8 cellular contexts compared by ENCODE assay signal in the genomic region with DNA sequence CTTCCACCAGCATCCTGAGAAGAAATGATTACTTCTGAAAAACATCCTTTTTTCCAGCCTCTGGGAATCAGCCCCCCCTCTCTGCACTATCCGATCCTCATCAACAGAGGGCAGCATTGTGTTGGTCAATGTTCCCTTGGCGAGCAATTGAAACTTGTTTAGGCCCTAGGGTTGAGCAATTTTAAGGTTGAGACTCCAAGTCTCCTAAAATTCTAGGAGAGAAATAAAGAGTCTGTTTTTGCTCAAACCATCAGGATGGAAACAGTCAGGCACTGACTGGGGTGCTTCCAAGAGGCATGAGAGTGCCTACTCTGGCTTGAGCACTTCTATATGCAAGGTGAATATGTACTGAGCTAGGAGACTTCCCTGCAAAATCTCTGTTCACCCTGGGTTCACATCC. TPM values are rescaled to one million over a fixed set of nuclear protein-coding genes. Genes with fewer than 3 reads are reported as not detected.
A peak's percentile ranks its signal among the peaks of the same experiment; 100 is the strongest.
DNase-seq lines count a peak whose midpoint lies in the region; ATAC-seq, FAIRE-seq and TF ChIP-seq lines count a peak whose summit lies in the region.

No MANE protein-coding gene starts in this region.

- H3K9ac ChIP-seq in MM.1S (ENCODE audit: low read length) = 0 out of 2 replicates have a peak overlapping the region, but pooled peaks have one; percentile 11

- ATAC-seq in HG02571 (IDR thresholded peaks at IDR 0.05; ENCODE audit: unreplicated experiment) = peak; percentile 49
- ATAC-seq in pancreas = peak; percentile 68 to 96 (median 92)

- TF ChIP-seq CTCF in AG10803 (conservative IDR thresholded peaks at IDR 0.05; ENCODE audit: low read length) = peak; percentile 97
- TF ChIP-seq CTCF in GM10266 (IDR thresholded peaks at IDR 0.05; ENCODE audit: control insufficient read depth, insufficient read depth, low read depth, missing control alignments) = peak; percentile 91
- TF ChIP-seq CTCF in MM.1S (IDR thresholded peaks at IDR 0.05; ENCODE audit: low read length) = peak; percentile 95
- peak; percentile 62 to 74 (median 70) for TF ChIP-seq CTCF in pancreas (IDR thresholded peaks at IDR 0.05)

- no peaks in the 10 kb centered on the region for H3K27me3 Mint-ChIP-seq in activated CD4-positive, alpha-beta memory T cell treated with anti-CD3 and anti-CD28 coated beads for 36 hours

- peaks cover 20% of the 10 kb centered on the region for H3K4me1 ChIP-seq in MM.1S (ENCODE audit: low read length)
- H3K4me1 ChIP-seq in pancreas = no peaks in the 10 kb centered on the region

- peaks cover 12% of the 10 kb centered on the region for H3F3A ChIP-seq in MM.1S (ENCODE audit: insufficient read depth, low read length)

- peak overlapping the region; percentile 96 for H3K27ac Mint-ChIP-seq in activated CD4-positive, alpha-beta memory T cell treated with anti-CD3 and anti-CD28 coated beads for 36 hours

- H3K36me3 Mint-ChIP-seq in activated CD4-positive, alpha-beta memory T cell treated with anti-CD3 and anti-CD28 coated beads for 36 hours = peaks cover 73% of the 10 kb centered on the region

- H3K4me3 ChIP-seq in AG10803 (ENCODE audit: low read length) (no peak overlapping the region), MM.1S (ENCODE audit: low read length) (peak overlapping the region; percentile 24; the same call in 1 of the 2 replicates), pancreas (no peak overlapping the region)

- FAIRE-seq in pancreas (lab: Jason Lieb, UNC) = no peak

- CTCF ChIA-PET in activated CD4-positive, alpha-beta memory T cell treated with anti-CD3 and anti-CD28 coated beads for 36 hours (lab: Charles Lee) = interaction anchor here (0.7 to 3.3 kb wide), 21 partner anchors 9 to 105 kb away, joined by 3 to 29 read pairs (median 7); partner anchors contain the start of gene CYFIP2

- intact Hi-C loops in activated CD4-positive, alpha-beta memory T cell treated with anti-CD3 and anti-CD28 coated beads for 36 hours (cut with micrococcal nuclease) = loop anchor here (1.0 to 10.0 kb wide), 8 partner anchors 8 to 291 kb away; partner anchors contain the start of gene MED7
- intact Hi-C loops in pancreas (cut with DNase I) = no loop called here

- no peaks in the 10 kb centered on the region for H4K20me1 ChIP-seq in MM.1S (ENCODE audit: insufficient read depth, low read length)

- DNase-seq in AG10803 (ENCODE audit: low read depth) (peak; percentile 60), GM10266 (ENCODE audit: extremely low spot score) (peak; percentile 57), MM.1S (peak; percentile 53), germinal center (ENCODE audit: low spot score) (peak; percentile 76), pancreas (peak in 1 of 6 donors; percentile 50), cortex of kidney (lab: John Stamatoyannopoulos, UW) (no peak)
- DNase-seq in activated CD4-positive, alpha-beta memory T cell treated with anti-CD3 and anti-CD28 coated beads for 36 hours = no peak

- H3K4me1 Mint-ChIP-seq in activated CD4-positive, alpha-beta memory T cell treated with anti-CD3 and anti-CD28 coated beads for 36 hours (ENCODE audit: low read depth) = peaks cover 92% of the 10 kb centered on the region

- peak overlapping the region; percentile 53 for H3K4me2 ChIP-seq in MM.1S (ENCODE audit: low read depth, low read length)

- H3K27ac ChIP-seq in MM.1S (ENCODE audit: low read length) (peak overlapping the region; percentile 79), pancreas (no peak overlapping the region)

- POLR2A ChIA-PET in activated CD4-positive, alpha-beta memory T cell treated with anti-CD3 and anti-CD28 coated beads for 36 hours (lab: Charles Lee) = interaction anchor here (0.7 to 3.1 kb wide), 12 partner anchors 11 to 98 kb away, joined by 3 to 22 read pairs (median 6); partner anchors contain the start of genes CYFIP2 and ITK

- H2AFZ ChIP-seq in MM.1S (ENCODE audit: low read length) = peak overlapping the region; percentile 51

- H3K36me3 ChIP-seq in MM.1S (replicated peaks; ENCODE audit: insufficient read depth, low read length) (no peaks in the 10 kb centered on the region), pancreas (no peaks in the 10 kb centered on the region)

- H3K9me2 ChIP-seq in MM.1S (replicated peaks; ENCODE audit: insufficient read depth, low read length) = no peaks in the 10 kb centered on the region

- H3K79me2 ChIP-seq in MM.1S (ENCODE audit: low read length) = no peaks in the 10 kb centered on the region

- WGBS in pancreas, 2 donors = 2 to 4% methylated on average over 2 of the region's 2 CpGs

- no peaks in the 10 kb centered on the region for H3K9me3 Mint-ChIP-seq in activated CD4-positive, alpha-beta memory T cell treated with anti-CD3 and anti-CD28 coated beads for 36 hours

- H3K27me3 ChIP-seq in MM.1S (replicated peaks; ENCODE audit: insufficient read depth, low read length) (no peaks in the 10 kb centered on the region), pancreas (no peaks in the 10 kb centered on the region)

- H3K4me3 Mint-ChIP-seq in activated CD4-positive, alpha-beta memory T cell treated with anti-CD3 and anti-CD28 coated beads for 36 hours = peak overlapping the region; percentile 39

- no peaks in the 10 kb centered on the region for H3K9me3 ChIP-seq in MM.1S (replicated peaks; ENCODE audit: insufficient read depth, low read length)
- H3K9me3 ChIP-seq in pancreas = no peaks in the 10 kb centered on the region

RNA-seq across cellular contexts. Expression of gene CYFIP2, which starts 12.4 kb away (rescaled TPM):
- 100 to 1,000 TPM; 319 to 321 TPM for total RNA-seq in activated CD4-positive, alpha-beta memory T cell treated with anti-CD3 and anti-CD28 coated beads for 36 hours
- total RNA-seq in pancreas = 10 to 100 TPM in 4 of 6 donors, 1 to 10 TPM in 2; 7.6 to 17.8 (median 10.2) TPM
- 10 to 100 TPM; 14.4 to 19.6 TPM for polyA plus RNA-seq in pancreas

Comparison
In these comparisons a context has a peak if more than half of its experiments do, and no peak if none do; other contexts are left out.
1. DNase-seq: peak in AG10803 (single experiment), GM10266 (single experiment), MM.1S (single experiment) and germinal center (single experiment); none in activated CD4-positive, alpha-beta memory T cell treated with anti-CD3 and anti-CD28 coated beads for 36 hours (single experiment) and cortex of kidney (single experiment).
2. RNA of gene CYFIP2, which starts 12.4 kb away (total RNA-seq): 319 to 321 TPM in activated CD4-positive, alpha-beta memory T cell treated with anti-CD3 and anti-CD28 coated beads for 36 hours; 7.6 to 17.8 TPM in pancreas; every median in the first group is over 10 times any median in the second.
3. Peak in every context shown above with its lines, with median percentiles within 50 percentile points of each other: CTCF ChIP-seq.